21 cellular contexts compared by ENCODE assay signal in genomic region chr5:142396436-142396835, GRCh38.
DNase-seq lines count a peak whose midpoint lies in the region; ATAC-seq, FAIRE-seq and TF ChIP-seq lines count a peak whose summit lies in the region.
"Had no signal": no experiment of that assay in that cellular context is flagged by ENCODE, and none has a peak within 500 bp of the region (broad histone marks: within the 10 kb centered on the region; RNA-seq: fewer than 3 reads in every experiment).

No MANE protein-coding gene starts in this region.

- H3K79me2 ChIP-seq in HepG2 (ENCODE audit: insufficient read depth, low read length) (no peaks in the 10 kb centered on the region), K562 (ENCODE audit: control insufficient read depth, insufficient read depth, low read length) (no peaks in the 10 kb centered on the region)

- DNase-seq in HepG2 (ENCODE audit: low spot score), result no peak
- no peak for DNase-seq in right lobe of liver
- peak in 1 of 4 experiments; percentile 49 for DNase-seq in K562 (ENCODE audit: extremely low read depth in 1 of 4, low spot score in 3 of 4)
- DNase-seq in mesenteric fat pad (ENCODE audit: low spot score), result peak; percentile 18
- no peak for DNase-seq in activated T-cell treated with anti-CD3 and anti-CD28 coated beads, Interleukin-2, amount 50 U/mL, for 48 hours
- no peak for DNase-seq in WERI-Rb-1
- DNase-seq: C1 segment of cervical spinal cord; Caco-2; CD4-positive, CD25-positive, alpha-beta regulatory T cell; CD8-positive, alpha-beta T cell; DMS 273 treated with DMSO at 0.1 percent for 48 hours; DMS79; EL; GDM1; GM23248; H7; HCEC 1CT had no signal

- BruUV-seq in HepG2 (replicated peaks; lab: Mats Ljungman, UMichigan), result no TSS peak
- no TSS peak for BruUV-seq in K562 (replicated peaks; lab: Mats Ljungman, UMichigan)

- H4K20me1 ChIP-seq in HepG2 (ENCODE audit: insufficient read depth, low read length) (no peaks in the 10 kb centered on the region), K562 (replicated peaks; ENCODE audit: control insufficient read depth, insufficient read depth, low read length) (no peaks in the 10 kb centered on the region)

- TF ChIP-seq RAD21 in HepG2 (CRISPR knock-in tag; IDR thresholded peaks at IDR 0.05) (no peak), K562 (CRISPR knock-in tag; conservative IDR thresholded peaks at IDR 0.05 in 1 of 2, IDR thresholded peaks at IDR 0.05 in 1 of 2) (no peak)

- H3K27me3 ChIP-seq in HepG2 (ENCODE audit: control insufficient read depth in 1 of 2, insufficient read depth in 2 of 2, low read length in 2 of 2) (no peaks in the 10 kb centered on the region), right lobe of liver (no peaks in the 10 kb centered on the region), K562 (ENCODE audit: control insufficient read depth in 2 of 2, insufficient read depth in 2 of 2, low read length in 2 of 2) (no peaks in the 10 kb centered on the region), WERI-Rb-1 (ENCODE audit: insufficient read depth, low read depth, severe bottlenecking) (no peaks in the 10 kb centered on the region)

- POLR2A ChIA-PET in HepG2 (lab: Yijun Ruan, JAX) (no interaction called here), K562 (lab: Yijun Ruan, JAX) (no interaction called here)

- H3K9me1 ChIP-seq in K562 (ENCODE audit: control insufficient read depth, insufficient read depth, low read length), result no peaks in the 10 kb centered on the region

- intact Hi-C loops in HepG2 (cut with micrococcal nuclease; ENCODE audit: unreplicated experiment) (no loop called here), right lobe of liver (cut with DNase I) (no loop called here), K562 (cut with micrococcal nuclease) (no loop called here)

- H3K4me1 ChIP-seq in HepG2 (ENCODE audit: insufficient read depth, low read length) (peaks cover 39% of the 10 kb centered on the region), right lobe of liver (no peaks in the 10 kb centered on the region), K562 (replicated peaks in 1 of 2; ENCODE audit: control insufficient read depth in 2 of 2, insufficient read depth in 2 of 2, low read length in 2 of 2) (peaks cover 15 to 16% of the 10 kb centered on the region in 2 experiments; a peak in 4 of 5 replicates)
- H3K4me1 ChIP-seq: Caco-2 had no signal

- H3K4me2 ChIP-seq in HepG2 (ENCODE audit: low read depth, low read length), result no peak overlapping the region
- no peak overlapping the region for H3K4me2 ChIP-seq in K562 (ENCODE audit: insufficient read depth, low read length)

- no peak for TF ChIP-seq CTCF in HepG2 (CRISPR knock-in tag; IDR thresholded peaks at IDR 0.05)
- no peak for TF ChIP-seq CTCF in right lobe of liver (IDR thresholded peaks at IDR 0.05)
- no peak for TF ChIP-seq CTCF in K562 (IDR thresholded peaks at IDR 0.05 in 2 of 3, conservative IDR thresholded peaks at IDR 0.05 in 1 of 3; ENCODE audit: insufficient read depth in 2 of 3, low read depth in 1 of 3, low read length in 3 of 3)
- TF ChIP-seq CTCF in WERI-Rb-1 (IDR thresholded peaks at IDR 0.05; ENCODE audit: low read depth, low read length), result no peak

- H3K27ac ChIP-seq in HepG2 (ENCODE audit: extremely low read length, insufficient read depth, low read length), result no peak overlapping the region
- H3K27ac ChIP-seq in right lobe of liver, result no peak overlapping the region
- H3K27ac ChIP-seq in K562 (ENCODE audit: extremely low read depth, low read depth, low read length), result no peak overlapping the region
- no peak overlapping the region for H3K27ac ChIP-seq in WERI-Rb-1
- H3K27ac ChIP-seq: GM23248 had no signal

- H3K9ac ChIP-seq in HepG2 (ENCODE audit: insufficient read depth, low read depth, low read length) (no peak overlapping the region), K562 (ENCODE audit: insufficient read depth in 1 of 2, low read depth in 2 of 2, low read length in 2 of 2) (no peak overlapping the region)
- H3K9ac ChIP-seq: GM23248 had no signal

- no peak for TF ChIP-seq EP300 in HepG2 (IDR thresholded peaks at IDR 0.05; ENCODE audit: low read depth in 2 of 2, low read length in 2 of 2)
- TF ChIP-seq EP300 in HepG2 (CRISPR knock-in tag; IDR thresholded peaks at IDR 0.05; ENCODE audit: borderline replicate concordance), result no peak
- TF ChIP-seq EP300 in K562 (IDR thresholded peaks at IDR 0.05; ENCODE audit: low read length), result no peak

- in situ Hi-C loops in HepG2 (cut with HindIII; ENCODE audit: extremely low pct_ligation_motif_present, low pct_unique_long_range_greater_than_20kb) (no loop called here), K562 (cut with MboI) (no loop called here)

- FAIRE-seq in HepG2 (lab: Jason Lieb, UNC) (no peak), K562 (lab: Jason Lieb, UNC) (peak; percentile 88)
- FAIRE-seq: D721Med, GM12878, GM19239, H1 had no signal

- CTCF ChIA-PET in HepG2 (lab: Yijun Ruan, JAX; ENCODE audit: low intra/inter-chr PET ratio, low total read pairs) (no interaction called here), K562 (lab: Yijun Ruan, JAX; ENCODE audit: low intra/inter-chr PET ratio) (no interaction called here)

- H3K4me3 ChIP-seq in HepG2 (replicated peaks in 1 of 3; ENCODE audit: insufficient read depth in 1 of 3, low read depth in 2 of 3, low read length in 3 of 3) (no peak overlapping the region), right lobe of liver (no peak overlapping the region), K562 (no peak overlapping the region), WERI-Rb-1 (ENCODE audit: low read depth, low read length) (no peak overlapping the region)
- H3K4me3 ChIP-seq: GM12878, GM23248 had no signal

- no peak for ATAC-seq in HepG2
- no peak for ATAC-seq in right lobe of liver
- peak; percentile 82 for ATAC-seq in K562
- ATAC-seq: CD8-positive, alpha-beta T cell; GM12878 had no signal

- H3K36me3 ChIP-seq in HepG2 (replicated peaks in 1 of 2; ENCODE audit: control insufficient read depth in 1 of 2, insufficient read depth in 2 of 2, low read length in 2 of 2) (peaks cover 0 to 3% of the 10 kb centered on the region in 2 experiments; a peak in 2 of 5 replicates), right lobe of liver (no peaks in the 10 kb centered on the region), K562 (ENCODE audit: control insufficient read depth, insufficient read depth, low read length) (no peaks in the 10 kb centered on the region), WERI-Rb-1 (no peaks in the 10 kb centered on the region)

- peaks cover 5% of the 10 kb centered on the region; the same call in 1 of the 2 replicates for H3K9me3 ChIP-seq in HepG2 (ENCODE audit: low read length)
- no peaks in the 10 kb centered on the region for H3K9me3 ChIP-seq in right lobe of liver
- no peaks in the 10 kb centered on the region for H3K9me3 ChIP-seq in K562 (replicated peaks; ENCODE audit: control insufficient read depth, insufficient read depth, low read depth, low read length)
- H3K9me3 ChIP-seq in WERI-Rb-1 (ENCODE audit: severe bottlenecking), result peaks cover 8% of the 10 kb centered on the region

- no peak for TF ChIP-seq POLR2A in HepG2 (IDR thresholded peaks at IDR 0.05; ENCODE audit: insufficient read depth in 1 of 2, low read depth in 2 of 2, low read length in 2 of 2)
- no peak for TF ChIP-seq POLR2A in right lobe of liver (IDR thresholded peaks at IDR 0.05)
- TF ChIP-seq POLR2A in K562 (conservative IDR thresholded peaks at IDR 0.05), result no peak

- 90% methylated on average over 1 of the region's 1 CpG for WGBS in HepG2 (ENCODE audit: low lambda C conversion rate)
- 78% methylated on average over 1 of the region's 1 CpG for WGBS in right lobe of liver (ENCODE audit: insufficient coverage, low coverage, low lambda C conversion rate, missing lambda C conversion rate)
- WGBS in K562 (ENCODE audit: insufficient coverage, low coverage, missing lambda C conversion rate), result 57% methylated on average over 1 of the region's 1 CpG

- H2AFZ ChIP-seq in HepG2 (ENCODE audit: low read length), result no peak overlapping the region
- no peak overlapping the region for H2AFZ ChIP-seq in K562 (ENCODE audit: low read depth, low read length)
- H2AFZ ChIP-seq: GM23248 had no signal

TF ChIP-seq in HepG2, 621 proteins besides CTCF, POLR2A, EP300 and RAD21:
- TF ChIP-seq ZNF20 (CRISPR knock-in tag; IDR thresholded peaks at IDR 0.05) (peak; percentile 100), ZNF775 (CRISPR knock-in tag; IDR thresholded peaks at IDR 0.05; ENCODE audit: borderline replicate concordance) (no peak)

TF ChIP-seq in K562, 482 proteins besides CTCF, POLR2A, EP300 and RAD21:
- TF ChIP-seq NFYB (IDR thresholded peaks at IDR 0.05; ENCODE audit: extremely low read depth, insufficient read length), result peak; percentile 40
- peak in 1 of 2 experiments; percentile 32; a peak in 1 of 3 replicates for TF ChIP-seq CBX3 (IDR thresholded peaks at IDR 0.05; ENCODE audit: borderline replicate concordance in 1 of 2, low read length in 2 of 2)
- TF ChIP-seq HMBOX1 (IDR thresholded peaks at IDR 0.05), result no peak

Comparison
In these comparisons a context has a peak if more than half of its experiments do, and no peak if none do; other contexts are left out.
1. Of the 241 proteins assayed by ChIP-seq in both HepG2 and K562: peak only in HepG2: none; only in K562: NFYB; in both: none; in neither: 240.